In the genomic region with DNA sequence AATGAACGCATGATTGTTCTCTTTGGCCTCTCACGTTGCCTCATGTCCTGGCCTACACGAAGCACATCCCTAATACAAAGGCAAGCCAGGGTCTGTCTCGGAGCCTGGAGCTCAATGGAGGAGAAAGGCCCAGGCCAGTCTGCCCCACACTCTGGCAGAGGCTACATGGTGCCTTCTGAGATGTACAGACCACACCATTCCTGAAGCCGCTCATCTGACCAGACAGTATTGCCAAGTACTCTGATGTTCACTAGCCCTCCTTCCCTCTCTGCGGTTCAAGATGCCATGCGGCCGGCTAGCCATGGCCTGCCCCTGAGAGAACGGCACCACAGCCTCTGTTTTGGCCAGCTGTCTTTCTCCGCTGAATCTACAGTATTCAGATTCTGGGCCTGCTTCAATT, we compare ENCODE assay signal across 24 cellular contexts. TPM values are rescaled to one million over a fixed set of nuclear protein-coding genes. Genes with fewer than 3 reads are reported as not detected.
DNase-seq lines count a peak whose midpoint lies in the region; ATAC-seq, FAIRE-seq and TF ChIP-seq lines count a peak whose summit lies in the region.
"Had no signal": no experiment of that assay in that cellular context is flagged by ENCODE, and none has a peak within 500 bp of the region (broad histone marks: within the 10 kb centered on the region; RNA-seq: fewer than 3 reads in every experiment).

No MANE protein-coding gene starts in this region.

- H3K4me3 Mint-ChIP-seq in T-cell (peak overlapping the region in 1 of 3 donors; percentile 87), endodermal cell (no peak overlapping the region)
- H3K4me3 Mint-ChIP-seq: neural progenitor cell had no signal

- DNase-seq in HepG2 (ENCODE audit: low spot score) (no peak), right lobe of liver (no peak), T-cell (no peak), endodermal cell (no peak), NCI-H1105 (lab: John Stamatoyannopoulos, UW) (no peak), NCI-H1092 (lab: John Stamatoyannopoulos, UW) (no peak)
- DNase-seq: activated CD4-positive, alpha-beta T cell treated with anti-CD3 and anti-CD28 coated beads for 4 hours; activated gamma-delta T cell treated with Interleukin-2 at 50 U/mL for 16 hours; Caco-2; cerebellar nuclear complex; DND-41; foreskin fibroblast; left ventricle myocardium superior; MG63; midbrain; NCI-H526; RPMI8226; SK-N-SH; stimulated activated naive CD4-positive, alpha-beta T cell had no signal

- no peak for TF ChIP-seq CTCF in HepG2 (CRISPR knock-in tag; IDR thresholded peaks at IDR 0.05)
- TF ChIP-seq CTCF in right lobe of liver (IDR thresholded peaks at IDR 0.05) = no peak
- no peak for TF ChIP-seq CTCF in endodermal cell (conservative IDR thresholded peaks at IDR 0.05)

- no peak for TF ChIP-seq RAD21 in HepG2 (CRISPR knock-in tag; IDR thresholded peaks at IDR 0.05)

- no peak overlapping the region for H3K4me3 ChIP-seq in HepG2 (replicated peaks in 1 of 3; ENCODE audit: insufficient read depth in 1 of 3, low read depth in 2 of 3, low read length in 3 of 3)
- H3K4me3 ChIP-seq in right lobe of liver = no peak overlapping the region
- no peak overlapping the region for H3K4me3 ChIP-seq in endodermal cell (ENCODE audit: low read length)
- H3K4me3 ChIP-seq: MG63, neural progenitor cell, prostate gland had no signal

- no peaks in the 10 kb centered on the region for H3K9me3 Mint-ChIP-seq in T-cell
- H3K9me3 Mint-ChIP-seq in endodermal cell = peaks cover 3% of the 10 kb centered on the region
- H3K9me3 Mint-ChIP-seq: neural progenitor cell had no signal

- H3K4me1 Mint-ChIP-seq in T-cell = peaks cover 94% of the 10 kb centered on the region in 3 donors
- H3K4me1 Mint-ChIP-seq in endodermal cell = peaks cover 35% of the 10 kb centered on the region

- intact Hi-C loops in HepG2 (cut with micrococcal nuclease; ENCODE audit: unreplicated experiment) (loop anchor here (5.0 kb wide), 1 partner anchor 73 kb away; a partner anchor contains a TSS), right lobe of liver (cut with DNase I) (no loop called here)

- 92% methylated on average over 10 of the region's 10 CpGs for WGBS in HepG2 (ENCODE audit: low lambda C conversion rate)
- 40% methylated on average over 1 of the region's 10 CpGs for WGBS in right lobe of liver (ENCODE audit: insufficient coverage, low coverage, low lambda C conversion rate, missing lambda C conversion rate)
- WGBS in endodermal cell (ENCODE audit: insufficient coverage in 1 of 2, insufficient read length in 1 of 2), 2 experiments = 95 to 97% methylated on average over 9 to 10 of the region's 10 CpGs

- no peak overlapping the region; the same call in none of the 2 replicates for H3K4me2 ChIP-seq in HepG2 (ENCODE audit: low read depth, low read length)
- H3K4me2 ChIP-seq: neural progenitor cell, SK-N-SH had no signal

- H3K36me3 Mint-ChIP-seq in T-cell = peaks cover 17% of the 10 kb centered on the region
- peaks cover 72% of the 10 kb centered on the region for H3K36me3 Mint-ChIP-seq in endodermal cell (ENCODE audit: low read depth)

- H2AFZ ChIP-seq in HepG2 (ENCODE audit: low read length) = no peak overlapping the region
- H2AFZ ChIP-seq: neural progenitor cell had no signal

- peaks cover 99% of the 10 kb centered on the region for H4K20me1 ChIP-seq in HepG2 (ENCODE audit: insufficient read depth, low read length)

- BruUV-seq in HepG2 (replicated peaks; lab: Mats Ljungman, UMichigan) = no TSS peak

- H3K27ac ChIP-seq in HepG2 (ENCODE audit: extremely low read length, insufficient read depth, low read length) (no peak overlapping the region), right lobe of liver (no peak overlapping the region), endodermal cell (ENCODE audit: low read depth, low read length) (no peak overlapping the region)
- H3K27ac ChIP-seq: neural progenitor cell, prostate gland had no signal

- H3K9ac ChIP-seq in HepG2 (ENCODE audit: insufficient read depth, low read depth, low read length) = no peak overlapping the region
- H3K9ac ChIP-seq in endodermal cell (ENCODE audit: extremely low read depth, low read length, poor library complexity, severe bottlenecking) = no peak overlapping the region
- H3K9ac ChIP-seq: neural progenitor cell, SK-N-SH had no signal

- peak in 1 of 2 experiments; percentile 11; a peak in 1 of 4 replicates for TF ChIP-seq POLR2A in HepG2 (IDR thresholded peaks at IDR 0.05; ENCODE audit: insufficient read depth in 1 of 2, low read depth in 2 of 2, low read length in 2 of 2)
- no peak for TF ChIP-seq POLR2A in right lobe of liver (IDR thresholded peaks at IDR 0.05)

- POLR2A ChIA-PET in HepG2 (lab: Yijun Ruan, JAX) = no interaction called here
- POLR2A ChIA-PET in T-cell (lab: Charles Lee) = no interaction called here

- H3K27ac Mint-ChIP-seq in T-cell (peak overlapping the region; percentile 87 to 95), endodermal cell (peak overlapping the region; percentile 28)

- no peak for FAIRE-seq in HepG2 (lab: Jason Lieb, UNC)
- FAIRE-seq: astrocyte, GM12892 had no signal

- H3K27me3 Mint-ChIP-seq in T-cell (no peaks in the 10 kb centered on the region), endodermal cell (ENCODE audit: insufficient read depth) (no peaks in the 10 kb centered on the region)

- no peak for TF ChIP-seq EP300 in HepG2 (IDR thresholded peaks at IDR 0.05; ENCODE audit: low read depth in 2 of 2, low read length in 2 of 2)
- TF ChIP-seq EP300 in HepG2 (CRISPR knock-in tag; IDR thresholded peaks at IDR 0.05; ENCODE audit: borderline replicate concordance) = no peak

- H3K36me3 ChIP-seq in HepG2 (replicated peaks in 1 of 2; ENCODE audit: control insufficient read depth in 1 of 2, insufficient read depth in 2 of 2, low read length in 2 of 2) = peaks cover 21 to 63% of the 10 kb centered on the region in 2 experiments
- peaks cover 0 to 28% (median 3%) of the 10 kb centered on the region in 4 donors for H3K36me3 ChIP-seq in right lobe of liver
- H3K36me3 ChIP-seq in endodermal cell (ENCODE audit: control insufficient read depth, insufficient read depth, low read length) = peaks cover 75% of the 10 kb centered on the region
- H3K36me3 ChIP-seq: neural progenitor cell, prostate gland had no signal

- in situ Hi-C loops in HepG2 (cut with HindIII; ENCODE audit: extremely low pct_ligation_motif_present, low pct_unique_long_range_greater_than_20kb) = loop anchor here (5.0 kb wide), 1 partner anchor 47 kb away; no protein-coding TSS in a partner anchor

- no peaks in the 10 kb centered on the region for H3K9me3 ChIP-seq in HepG2 (ENCODE audit: low read length)
- H3K9me3 ChIP-seq in right lobe of liver = no peaks in the 10 kb centered on the region
- no peaks in the 10 kb centered on the region for H3K9me3 ChIP-seq in endodermal cell (ENCODE audit: control insufficient read depth, low read length)
- H3K9me3 ChIP-seq: Caco-2, MG63, prostate gland, SK-N-SH had no signal

- ATAC-seq in HepG2 = no peak
- ATAC-seq in right lobe of liver = no peak
- no peak for ATAC-seq in T-cell (replicated peaks in 1 of 4)
- ATAC-seq in GM21447 (IDR thresholded peaks at IDR 0.05; ENCODE audit: unreplicated experiment) = no peak

- H3K27me3 ChIP-seq in HepG2 (ENCODE audit: control insufficient read depth in 1 of 2, insufficient read depth in 2 of 2, low read length in 2 of 2) (no peaks in the 10 kb centered on the region; a peak in 1 of 5 replicates), right lobe of liver (no peaks in the 10 kb centered on the region), endodermal cell (ENCODE audit: control insufficient read depth, insufficient read depth, low read length, poor library complexity, severe bottlenecking) (no peaks in the 10 kb centered on the region)
- H3K27me3 ChIP-seq: MG63, neural progenitor cell had no signal

- H3K4me1 ChIP-seq in HepG2 (ENCODE audit: insufficient read depth, low read length) = peaks cover 64% of the 10 kb centered on the region
- peaks cover 0 to 26% (median 9%) of the 10 kb centered on the region in 4 donors for H3K4me1 ChIP-seq in right lobe of liver
- H3K4me1 ChIP-seq in endodermal cell (ENCODE audit: control insufficient read depth, insufficient read depth, low read length) = no peaks in the 10 kb centered on the region
- H3K4me1 ChIP-seq: Caco-2 had no signal

- CTCF ChIA-PET in HepG2 (lab: Yijun Ruan, JAX; ENCODE audit: low intra/inter-chr PET ratio, low total read pairs) (no interaction called here), T-cell (lab: Charles Lee) (interaction anchor here in 1 of 2 donors (0.7 kb wide), 1 partner anchor 89 kb away, joined by 3 read pairs; no protein-coding TSS in a partner anchor)

- peaks cover 95% of the 10 kb centered on the region for H3K79me2 ChIP-seq in HepG2 (ENCODE audit: insufficient read depth, low read length)

RNA-seq across cellular contexts. Expression of a gene that starts 5.9 kb away (rescaled TPM):
- 73.7 and 86.7 TPM in 2 replicates for total RNA-seq in HepG2 (2016; rRNA removed; fragmentation: Illumina TruSeq; extraction: Trizol)
- total RNA-seq in HepG2 (2016; cell fraction: cytosol; rRNA removed; fragmentation: Illumina TruSeq; extraction: Trizol; ENCODE audit: low read depth) = 57.4 and 60.2 TPM in 2 replicates
- total RNA-seq in HepG2 (2016; cell fraction: insoluble cytoplasmic fraction; rRNA removed; fragmentation: Illumina TruSeq; extraction: Trizol) = 71.8 and 94.2 TPM in 2 replicates
- 64.9 and 67.4 TPM in 2 replicates for total RNA-seq in HepG2 (2016; cell fraction: membrane; rRNA removed; fragmentation: Illumina TruSeq; extraction: Trizol)
- total RNA-seq in HepG2 (2016; cell fraction: nucleus; rRNA removed; fragmentation: Illumina TruSeq; extraction: Trizol) = 26.3 and 33.7 TPM in 2 replicates
- 170 and 223 TPM in 2 replicates for polyA plus RNA-seq in HepG2 (2011; rRNA removed)
- polyA plus RNA-seq in HepG2 (2011; cell fraction: cytosol; rRNA removed) = 338 and 339 TPM in 2 replicates
- polyA plus RNA-seq in HepG2 (2011; cell fraction: nucleus; rRNA removed) = 163 and 165 TPM in 2 replicates
- 188 and 302 TPM in 2 replicates for polyA plus RNA-seq in HepG2 (2012)
- 70.8 and 79.0 TPM in 2 replicates for polyA plus RNA-seq in HepG2 (2016; cell fraction: cytosol; fragmentation: Illumina TruSeq; extraction: Trizol; ENCODE audit: low read depth)
- 107 and 108 TPM in 2 replicates for polyA plus RNA-seq in HepG2 (2016; cell fraction: insoluble cytoplasmic fraction; fragmentation: Illumina TruSeq; extraction: Trizol; ENCODE audit: low read depth)
- 59.2 and 59.3 TPM in 2 replicates for polyA plus RNA-seq in HepG2 (2016; cell fraction: membrane; fragmentation: Illumina TruSeq; extraction: Trizol; ENCODE audit: low read depth)
- polyA plus RNA-seq in HepG2 (2016; cell fraction: nucleus; fragmentation: Illumina TruSeq; extraction: Trizol; ENCODE audit: insufficient read depth, low read depth) = 56.7 and 59.3 TPM in 2 replicates
- polyA minus RNA-seq in HepG2 (2011; rRNA and poly(A)+ RNA removed; ENCODE audit: low replicate concordance) = 13.5 and 140 TPM in 2 replicates
- 117 and 136 TPM in 2 replicates for polyA minus RNA-seq in HepG2 (2011; cell fraction: cytosol; rRNA and poly(A)+ RNA removed)
- polyA minus RNA-seq in HepG2 (2011; cell fraction: nucleus; rRNA and poly(A)+ RNA removed) = 54.7 and 62.3 TPM in 2 replicates
- total RNA-seq in right lobe of liver = 100 to 1,000 TPM in 4 of 6 experiments, 10 to 100 TPM in 2; 87.7 to 373 (median 102) TPM
- total RNA-seq in T-cell = 10 to 100 TPM; 23.9 to 30.2 (median 27.8) TPM
- total RNA-seq in endodermal cell = 100 to 1,000 TPM in 1 of 2 donors, 10 to 100 TPM in 1; 93.5 to 108 TPM
- 149 TPM for polyA plus RNA-seq in endodermal cell (2013, experiment 1 of 2)
- polyA plus RNA-seq in endodermal cell (2013, experiment 2 of 2) = 135 TPM
